ENCODE assay signal across 11 cellular contexts in genomic region chr4:168451331-168451730, GRCh38. TPM values are rescaled to one million over a fixed set of nuclear protein-coding genes. Genes with fewer than 3 reads are reported as not detected.
DNase-seq lines count a peak whose midpoint lies in the region; ATAC-seq and TF ChIP-seq lines count a peak whose summit lies in the region.
"Had no signal": no experiment of that assay in that cellular context is flagged by ENCODE, and none has a peak within 500 bp of the region (broad histone marks: within the 10 kb centered on the region; RNA-seq: fewer than 3 reads in every experiment).

No MANE protein-coding gene starts in this region.

- H3K36me3 ChIP-seq in SK-N-SH (replicated peaks in 1 of 2; ENCODE audit: control insufficient read depth in 1 of 2, insufficient read depth in 2 of 2, low read length in 1 of 2) = peaks cover 16 to 28% of the 10 kb centered on the region in 2 experiments

- H3K4me2 ChIP-seq in SK-N-SH = peak overlapping the region; percentile 14; the same call in 1 of the 2 replicates
- H3K4me2 ChIP-seq: smooth muscle cell had no signal

- H3K4me1 Mint-ChIP-seq in naive thymus-derived CD8-positive, alpha-beta T cell = peaks cover 9 to 21% (median 12%) of the 10 kb centered on the region in 4 donors

- H3K4me1 ChIP-seq in SK-N-SH (ENCODE audit: control insufficient read depth in 1 of 2, insufficient read depth in 2 of 2, low read depth in 1 of 2, low read length in 1 of 2) = peaks cover 0 to 10% of the 10 kb centered on the region in 2 experiments; a peak in 2 of 4 replicates

- no peak overlapping the region for H3K9ac ChIP-seq in SK-N-SH

- H3K4me3 ChIP-seq in SK-N-SH (ENCODE audit: low read depth in 2 of 2, low read length in 1 of 2) = no peak overlapping the region
- H3K4me3 ChIP-seq: smooth muscle cell had no signal

- H3K4me3 Mint-ChIP-seq in naive thymus-derived CD8-positive, alpha-beta T cell = no peak overlapping the region

- CTCF ChIA-PET in SK-N-SH (lab: Yijun Ruan, JAX) = no interaction called here

- no peak for DNase-seq in SK-N-SH
- DNase-seq in naive thymus-derived CD8-positive, alpha-beta T cell = no peak
- DNase-seq in NCI-H345 (lab: John Stamatoyannopoulos, UW) = no peak
- DNase-seq in SIG-M5 (lab: John Stamatoyannopoulos, UW) = no peak
- no peak for DNase-seq in NCI-H1048 (lab: John Stamatoyannopoulos, UW)
- DNase-seq: amygdala, GDM1, NCI-H524 treated with DMSO at 0.1 percent for 48 hours had no signal

- H4K20me1 ChIP-seq in SK-N-SH (ENCODE audit: insufficient read depth) = no peaks in the 10 kb centered on the region

- 80% methylated on average over 2 of the region's 2 CpGs for WGBS in SK-N-SH (ENCODE audit: low lambda C conversion rate)

- H3K27ac Mint-ChIP-seq in naive thymus-derived CD8-positive, alpha-beta T cell = peak overlapping the region in 6 of 10 donors; percentile 1 to 54 (median 23)

- no peaks in the 10 kb centered on the region for H3K79me2 ChIP-seq in SK-N-SH (ENCODE audit: insufficient read depth)

- no peaks in the 10 kb centered on the region; the same call in 1 of the 2 replicates for H3K9me3 ChIP-seq in SK-N-SH

- TF ChIP-seq CTCF in SK-N-SH (IDR thresholded peaks at IDR 0.05) = no peak

- H3K27ac ChIP-seq in SK-N-SH (ENCODE audit: low read depth in 2 of 2, low read length in 1 of 2) = peak overlapping the region in 1 of 2 experiments; percentile 65; a peak in 2 of 4 replicates

- no peak for TF ChIP-seq EP300 in SK-N-SH (IDR thresholded peaks at IDR 0.05; ENCODE audit: borderline replicate concordance in 1 of 2, low read depth in 1 of 2, low read length in 1 of 2)

- peak overlapping the region; percentile 7; the same call in 1 of the 2 replicates for H2AFZ ChIP-seq in SK-N-SH (ENCODE audit: low read depth)

- ATAC-seq in GM18907 (IDR thresholded peaks at IDR 0.05; ENCODE audit: unreplicated experiment) (peak; percentile 29), HG02678 (IDR thresholded peaks at IDR 0.05; ENCODE audit: unreplicated experiment) (peak; percentile 11)
- ATAC-seq in naive thymus-derived CD8-positive, alpha-beta T cell = no peak

- no peaks in the 10 kb centered on the region for H3K27me3 ChIP-seq in SK-N-SH (ENCODE audit: insufficient read depth)

- peaks cover 17 to 76% (median 45%) of the 10 kb centered on the region in 3 donors for H3K36me3 Mint-ChIP-seq in naive thymus-derived CD8-positive, alpha-beta T cell

- peaks cover 0 to 2% (median 0%) of the 10 kb centered on the region in 9 donors for H3K9me3 Mint-ChIP-seq in naive thymus-derived CD8-positive, alpha-beta T cell

- no peaks in the 10 kb centered on the region for H3K9me2 ChIP-seq in SK-N-SH

- TF ChIP-seq RAD21 in SK-N-SH (IDR thresholded peaks at IDR 0.05; ENCODE audit: low read length) = no peak

- POLR2A ChIA-PET in SK-N-SH (lab: Yijun Ruan, JAX) = no interaction called here
- POLR2A ChIA-PET in naive thymus-derived CD8-positive, alpha-beta T cell (lab: Charles Lee) = no interaction called here

- H3K27me3 Mint-ChIP-seq in naive thymus-derived CD8-positive, alpha-beta T cell = no peaks in the 10 kb centered on the region

- peaks cover 8% of the 10 kb centered on the region for H3F3A ChIP-seq in SK-N-SH (replicated peaks; ENCODE audit: insufficient read depth)

TF ChIP-seq in SK-N-SH, 30 proteins besides CTCF, POLR2A, EP300 and RAD21:
- no peak for TF ChIP-seq IRF3 (IDR thresholded peaks at IDR 0.05; ENCODE audit: low read depth, low read length)
- TF ChIP-seq SIN3A (IDR thresholded peaks at IDR 0.05; ENCODE audit: borderline replicate concordance, low read depth, low read length) = no peak
- no peak for TF ChIP-seq NRF1 (IDR thresholded peaks at IDR 0.05; ENCODE audit: low read depth, low read length)
- TF ChIP-seq EZH2phosphoT487 (IDR thresholded peaks at IDR 0.05; ENCODE audit: borderline replicate concordance, low read depth) = no peak
- no peak for TF ChIP-seq GATA2 (CRISPR knock-in tag; IDR thresholded peaks at IDR 0.05)
- no peak for TF ChIP-seq FOXJ3 (CRISPR knock-in tag; IDR thresholded peaks at IDR 0.05)
- TF ChIP-seq USF1 (IDR thresholded peaks at IDR 0.05; ENCODE audit: borderline replicate concordance, low read depth) = no peak
- no peak for TF ChIP-seq MAX (IDR thresholded peaks at IDR 0.05; ENCODE audit: low read depth)
- TF ChIP-seq PBX3 (IDR thresholded peaks at IDR 0.05) = no peak
- TF ChIP-seq RCOR1 (IDR thresholded peaks at IDR 0.05; ENCODE audit: low read length) = no peak
- TF ChIP-seq GABPA (IDR thresholded peaks at IDR 0.05; ENCODE audit: low read depth) = no peak
- no peak for TF ChIP-seq USF2 (IDR thresholded peaks at IDR 0.05; ENCODE audit: borderline replicate concordance, low read depth, low read length)
- no peak for TF ChIP-seq RFX5 (IDR thresholded peaks at IDR 0.05; ENCODE audit: low read length)
- TF ChIP-seq NFIC (IDR thresholded peaks at IDR 0.05; ENCODE audit: borderline replicate concordance) = no peak
- no peak for TF ChIP-seq MXI1 (IDR thresholded peaks at IDR 0.05; ENCODE audit: low read depth, low read length)
- no peak for TF ChIP-seq POLR2AphosphoS5 (IDR thresholded peaks at IDR 0.05; ENCODE audit: low read depth, low read length)

RNA-seq across cellular contexts. Expression of gene DDX60L, which starts 29.0 kb away (rescaled TPM):
- 5.6 and 7.1 TPM in 2 replicates for polyA plus RNA-seq in SK-N-SH (2012; rRNA removed)
- 6.1 and 6.6 TPM in 2 replicates for polyA plus RNA-seq in SK-N-SH (2012; cell fraction: cytosol; rRNA removed)
- 10.6 and 21.5 TPM in 2 replicates for polyA plus RNA-seq in SK-N-SH (2012; cell fraction: nucleus; rRNA removed)
- 10 to 100 TPM; 49.0 to 50.4 TPM for total RNA-seq in naive thymus-derived CD8-positive, alpha-beta T cell
- polyA plus RNA-seq in naive thymus-derived CD8-positive, alpha-beta T cell = 10 to 100 TPM; 18.4 to 26.5 (median 22.3) TPM

RNA-seq across cellular contexts. Expression of gene PALLD, which starts 45.5 kb away (rescaled TPM):
- polyA plus RNA-seq in SK-N-SH (2012; rRNA removed) = 22.4 and 33.0 TPM in 2 replicates
- polyA plus RNA-seq in SK-N-SH (2012; cell fraction: cytosol; rRNA removed) = 54.6 and 60.0 TPM in 2 replicates
- polyA plus RNA-seq in SK-N-SH (2012; cell fraction: nucleus; rRNA removed) = 38.7 and 55.5 TPM in 2 replicates
- total RNA-seq in naive thymus-derived CD8-positive, alpha-beta T cell = under 1 TPM; 0.08 to 0.34 TPM
- under 1 TPM in 1 of 3 donors, not detected in 2; 0.32 TPM for polyA plus RNA-seq in naive thymus-derived CD8-positive, alpha-beta T cell

Comparison
In these comparisons a context has a peak if more than half of its experiments do, and no peak if none do; other contexts are left out.
1. ATAC-seq: peak in GM18907 (single experiment) and HG02678 (single experiment); none in naive thymus-derived CD8-positive, alpha-beta T cell (0 of 2).
2. RNA of gene PALLD, which starts 45.5 kb away (polyA plus RNA-seq): 22.4 to 60.0 TPM in SK-N-SH; 0.32 TPM in naive thymus-derived CD8-positive, alpha-beta T cell; every median in the first group is over 10 times any median in the second.